In genomic region chr11:125592305-125593112, GRCh38 we compare ENCODE assay signal across 8 cellular contexts. TPM values are rescaled to one million over a fixed set of nuclear protein-coding genes. Genes with fewer than 3 reads are reported as not detected.
DNase-seq lines count a peak whose midpoint lies in the region; ATAC-seq, FAIRE-seq and TF ChIP-seq lines count a peak whose summit lies in the region.

Gene STT3A (plus strand): TSS chr11:125592852. CDS start chr11:125595916, 3,064 bp downstream.

- no peak for TF ChIP-seq EP300 in H1 (IDR thresholded peaks at IDR 0.05; ENCODE audit: borderline replicate concordance in 1 of 2, low read depth in 2 of 2, low read length in 2 of 2)

- ATAC-seq in GM21381 (IDR thresholded peaks at IDR 0.05; ENCODE audit: unreplicated experiment) (peak; percentile 97), memory B cell (ENCODE audit: low read depth) (peak; percentile 88)
- peak; percentile 96 for ATAC-seq in activated CD8-positive, alpha-beta memory T cell treated with anti-CD3 and anti-CD28 coated beads, Interleukin-2, amount 10 ng/mL, durations not matched to agents 7 days and 5 days

- H3K36me3 ChIP-seq in NT2/D1 (ENCODE audit: insufficient read depth, insufficient read length, low read length), result peaks cover 18% of the 10 kb centered on the region
- H3K36me3 ChIP-seq in H1 (ENCODE audit: control insufficient read depth in 2 of 4, insufficient read depth in 4 of 4, low read length in 3 of 4), result peaks cover 2 to 10% (median 7%) of the 10 kb centered on the region in 4 experiments; a peak in 6 of 8 replicates

- H2BK15ac ChIP-seq in H1 (ENCODE audit: low read length), result no peak within 1 kb of the TSS; the same call in 1 of the 2 replicates

- peak within 1 kb of the TSS; percentile 92 to 95 for H3K4me2 ChIP-seq in H1 (ENCODE audit: insufficient read depth in 1 of 2, low read depth in 2 of 2, low read length in 2 of 2)

- no peak within 1 kb of the TSS for H3K14ac ChIP-seq in H1 (ENCODE audit: insufficient read length)

- H3K4ac ChIP-seq in H1 (replicated peaks; ENCODE audit: insufficient read length, low read depth, low read length), result peak within 1 kb of the TSS; percentile 2

- no peak for TF ChIP-seq RAD21 in H1 (IDR thresholded peaks at IDR 0.05 in 1 of 2, conservative IDR thresholded peaks at IDR 0.05 in 1 of 2; ENCODE audit: low read depth in 2 of 2, low read length in 2 of 2)

- H3K9ac ChIP-seq in NT2/D1 (ENCODE audit: insufficient read length, low read depth), result peak within 1 kb of the TSS; percentile 95
- H3K9ac ChIP-seq in H1 (replicated peaks in 1 of 4; ENCODE audit: extremely low read depth in 1 of 4, low read depth in 3 of 4, low read length in 3 of 4), result peak within 1 kb of the TSS; percentile 77 to 91 (median 85)

- TF ChIP-seq CTCF in H1 (IDR thresholded peaks at IDR 0.05; ENCODE audit: control extremely low read depth in 1 of 3, insufficient read depth in 1 of 3, low read depth in 1 of 3, low read length in 3 of 3), result no peak

- H3K79me1 ChIP-seq in H1 (ENCODE audit: low read depth, low read length), result no peaks in the 10 kb centered on the region; the same call in 1 of the 2 replicates

- H3K4me3 ChIP-seq in NT2/D1 (ENCODE audit: insufficient read length, low read depth), result peak within 1 kb of the TSS; percentile 94
- peak within 1 kb of the TSS; percentile 84 to 93 (median 88) for H3K4me3 ChIP-seq in H1 (ENCODE audit: extremely low read depth in 1 of 4, insufficient read depth in 2 of 4, low read depth in 3 of 4, low read length in 4 of 4)

- peak within 1 kb of the TSS; percentile 89 for H2AFZ ChIP-seq in H1 (ENCODE audit: low read length)

- CTCF ChIA-PET in activated CD8-positive, alpha-beta memory T cell treated with anti-CD3 and anti-CD28 coated beads, Interleukin-2, amount 10 ng/mL, durations not matched to agents 7 days and 5 days (lab: Charles Lee), result interaction anchor here (0.8 to 3.2 kb wide), 5 partner anchors 10 to 34 kb away, joined by 3 to 15 read pairs (median 4); partner anchors contain the start of genes CHEK1 and EI24
- CTCF ChIA-PET in H1 (lab: Charles Lee; ENCODE audit: partially characterized antibody), result interaction anchor here (1.0 to 1.1 kb wide), 2 partner anchors 22 to 140 kb away, joined by 3 read pairs; no protein-coding TSS in a partner anchor

- peaks cover 42% of the 10 kb centered on the region for H3K4me1 Mint-ChIP-seq in activated CD8-positive, alpha-beta memory T cell treated with anti-CD3 and anti-CD28 coated beads, Interleukin-2, amount 10 ng/mL, durations not matched to agents 7 days and 5 days
- peaks cover 27% of the 10 kb centered on the region for H3K4me1 Mint-ChIP-seq in memory B cell

- H3K27me3 Mint-ChIP-seq in activated CD8-positive, alpha-beta memory T cell treated with anti-CD3 and anti-CD28 coated beads, Interleukin-2, amount 10 ng/mL, durations not matched to agents 7 days and 5 days, result no peaks in the 10 kb centered on the region
- H3K27me3 Mint-ChIP-seq in memory B cell, result no peaks in the 10 kb centered on the region

- peak within 1 kb of the TSS; percentile 95 for H3K27ac Mint-ChIP-seq in activated CD8-positive, alpha-beta memory T cell treated with anti-CD3 and anti-CD28 coated beads, Interleukin-2, amount 10 ng/mL, durations not matched to agents 7 days and 5 days
- peak within 1 kb of the TSS; percentile 100 for H3K27ac Mint-ChIP-seq in memory B cell

- H2BK5ac ChIP-seq in H1 (ENCODE audit: low read depth, low read length), result peak within 1 kb of the TSS; percentile 86

- H4K8ac ChIP-seq in H1 (ENCODE audit: extremely low read depth, insufficient read depth, low read length), result peak within 1 kb of the TSS; percentile 84; the same call in 1 of the 2 replicates

- H3K27me3 ChIP-seq in NT2/D1 (ENCODE audit: insufficient read depth, insufficient read length) (no peaks in the 10 kb centered on the region), H1 (replicated peaks in 1 of 4; ENCODE audit: control insufficient read depth in 3 of 4, extremely low read depth in 1 of 4, insufficient read depth in 3 of 4, low read length in 3 of 4) (no peaks in the 10 kb centered on the region)

- 2% methylated on average over 52 of the region's 55 CpGs; no CpG with 5 or more reads in 1 of the 2 experiments for WGBS in H1 (ENCODE audit: extremely low coverage in 1 of 2, insufficient coverage in 1 of 2, insufficient read length in 1 of 2, insufficient replicate concordance in 2 of 2, low coverage in 1 of 2, low lambda C conversion rate in 2 of 2, missing lambda C conversion rate in 1 of 2), 2 experiments

- no peak within 1 kb of the TSS for H2BK20ac ChIP-seq in H1 (ENCODE audit: low read length)

- H4K20me1 ChIP-seq in H1 (replicated peaks in 1 of 2; ENCODE audit: control insufficient read depth in 1 of 2, insufficient read depth in 2 of 2, low read length in 2 of 2), result no peaks in the 10 kb centered on the region

- peak within 1 kb of the TSS; percentile 70 for H3K27ac ChIP-seq in H1 (ENCODE audit: low read depth, low read length)

- H4K5ac ChIP-seq in H1 (ENCODE audit: insufficient read length, low read depth, low read length), result peak within 1 kb of the TSS; percentile 53

- H2BK120ac ChIP-seq in H1 (replicated peaks; ENCODE audit: low read depth, low read length), result no peak within 1 kb of the TSS

- peaks cover 18% of the 10 kb centered on the region for H3K36me3 Mint-ChIP-seq in activated CD8-positive, alpha-beta memory T cell treated with anti-CD3 and anti-CD28 coated beads, Interleukin-2, amount 10 ng/mL, durations not matched to agents 7 days and 5 days
- peaks cover 8% of the 10 kb centered on the region for H3K36me3 Mint-ChIP-seq in memory B cell

- no peak within 1 kb of the TSS for H2AK5ac ChIP-seq in H1 (ENCODE audit: low read depth, low read length)

- H3K79me2 ChIP-seq in H1 (ENCODE audit: control insufficient read depth in 1 of 2, insufficient read depth in 2 of 2, low read length in 2 of 2), result peaks cover 9 to 41% of the 10 kb centered on the region in 2 experiments; a peak in 3 of 4 replicates

- peak; percentile 91 for FAIRE-seq in H1 (lab: Jason Lieb, UNC)

- H3K23me2 ChIP-seq in H1 (ENCODE audit: low read depth, low read length), result peaks cover 11% of the 10 kb centered on the region

- no peaks in the 10 kb centered on the region for H3K9me3 ChIP-seq in NT2/D1 (ENCODE audit: insufficient read depth, low read length)
- no peaks in the 10 kb centered on the region for H3K9me3 ChIP-seq in H1 (ENCODE audit: insufficient read depth in 2 of 2, low read depth in 1 of 2, low read length in 1 of 2)

- H4K91ac ChIP-seq in H1 (replicated peaks; ENCODE audit: insufficient read length, low read length), result peak within 1 kb of the TSS; percentile 36

- no peak within 1 kb of the TSS for H3K23ac ChIP-seq in H1 (ENCODE audit: insufficient read length)

- peak; percentile 100 for DNase-seq in COR-L47 (lab: John Stamatoyannopoulos, UW)
- peak; percentile 16 to 99 (median 98) for DNase-seq in HUDEP-2 (lab: John Stamatoyannopoulos, UW; ENCODE audit: unreplicated experiment in 76 of 76)
- DNase-seq in NT2/D1 (ENCODE audit: low read depth, low spot score), result peak; percentile 97
- DNase-seq in activated CD8-positive, alpha-beta memory T cell treated with anti-CD3 and anti-CD28 coated beads, Interleukin-2, amount 10 ng/mL, durations not matched to agents 7 days and 5 days, result peak; percentile 99
- DNase-seq in H1 (ENCODE audit: low read depth in 1 of 2, low spot score in 2 of 2), result peak; percentile 97 to 98
- DNase-seq in memory B cell (ENCODE audit: low spot score in 2 of 2), result peak; percentile 93 to 98
- DNase-seq in stimulated activated CD8-positive, alpha-beta memory T cell treated with anti-CD3 and anti-CD28 coated beads, Interleukin-12 subunit alpha, Interleukin-12 subunit beta, amount 100 ng/mL, for 24 hours (ENCODE audit: extremely low read depth), result peak; percentile 95

- H3K4me1 ChIP-seq in NT2/D1 (ENCODE audit: insufficient read depth, insufficient read length) (no peaks in the 10 kb centered on the region), H1 (replicated peaks in 1 of 4; ENCODE audit: control insufficient read depth in 3 of 4, insufficient read depth in 4 of 4, low read length in 3 of 4) (peaks cover 0 to 2% (median 0%) of the 10 kb centered on the region in 4 experiments; a peak in 2 of 7 replicates)

- peak within 1 kb of the TSS; percentile 91 for H3K18ac ChIP-seq in H1 (ENCODE audit: extremely low read depth, low read length)

- TF ChIP-seq POLR2A in H1 (IDR thresholded peaks at IDR 0.05; ENCODE audit: control extremely low read depth in 1 of 2, low read depth in 2 of 2, low read length in 2 of 2), result peak in 1 of 2 experiments; percentile 77; a peak in 2 of 3 replicates

- peak within 1 kb of the TSS; percentile 89 for H3K4me3 Mint-ChIP-seq in activated CD8-positive, alpha-beta memory T cell treated with anti-CD3 and anti-CD28 coated beads, Interleukin-2, amount 10 ng/mL, durations not matched to agents 7 days and 5 days
- peak within 1 kb of the TSS; percentile 96 for H3K4me3 Mint-ChIP-seq in memory B cell

- no peaks in the 10 kb centered on the region for H3K9me3 Mint-ChIP-seq in activated CD8-positive, alpha-beta memory T cell treated with anti-CD3 and anti-CD28 coated beads, Interleukin-2, amount 10 ng/mL, durations not matched to agents 7 days and 5 days (ENCODE audit: low read depth)
- H3K9me3 Mint-ChIP-seq in memory B cell, result no peaks in the 10 kb centered on the region

- POLR2A ChIA-PET in H1 (lab: Charles Lee; ENCODE audit: partially characterized antibody), result interaction anchor here (0.6 to 4.3 kb wide), 16 partner anchors 10 to 619 kb away, joined by 3 to 49 read pairs (median 3); partner anchors contain the start of genes CHEK1, EI24, FAM118B and FEZ1

- peak within 1 kb of the TSS; percentile 50 for H3K56ac ChIP-seq in H1 (replicated peaks; ENCODE audit: insufficient read length, low read depth, low read length)

- 0 out of 2 replicates have a peak within 1 kb of the TSS, but pooled peaks have one; percentile 14 for H2BK12ac ChIP-seq in H1 (ENCODE audit: low read depth, low read length)

TF ChIP-seq in H1, 55 proteins besides CTCF, POLR2A, EP300 and RAD21 (continues in another document):
- TF ChIP-seq SIRT6 (IDR thresholded peaks at IDR 0.05; ENCODE audit: low read length) (no peak), TEAD4 (IDR thresholded peaks at IDR 0.05; ENCODE audit: low read depth, low read length) (no peak), ZNF274 (IDR thresholded peaks at IDR 0.05; ENCODE audit: borderline replicate concordance, extremely low read depth, low read length) (no peak), BACH1 (IDR thresholded peaks at IDR 0.05; ENCODE audit: low read length) (peak; percentile 93)

RNA-seq across cellular contexts. Expression of gene STT3A, which starts in this region (rescaled TPM):
- total RNA-seq in activated CD8-positive, alpha-beta memory T cell treated with anti-CD3 and anti-CD28 coated beads, Interleukin-2, amount 10 ng/mL, durations not matched to agents 7 days and 5 days, result 100 to 1,000 TPM in 1 of 2 experiments, 10 to 100 TPM in 1; 82.9 to 128 TPM
- total RNA-seq in H1 (2021; fragmentation: NEBNext Ultra II Directional; extraction: Animal tissue kit (Norgen Biotek cat#: 25700)), result 173 and 175 TPM in 2 replicates
- polyA plus RNA-seq in H1 (2011; rRNA removed), result 124 and 211 TPM in 2 replicates
- 140 TPM for polyA plus RNA-seq in H1 (2011; cell fraction: cytosol; rRNA removed)
- 141 TPM for polyA plus RNA-seq in H1 (2011; cell fraction: nucleus; rRNA removed)
- polyA plus RNA-seq in H1 (2012, experiment 1 of 2), result 152 to 205 TPM (median 167 TPM) in 4 replicates
- 61.1 TPM for polyA plus RNA-seq in H1 (2012, experiment 2 of 2)
- 234 TPM for polyA plus RNA-seq in H1 (2013, experiment 1 of 2)
- 232 TPM for polyA plus RNA-seq in H1 (2013, experiment 2 of 2)
- 907 and 996 TPM in 2 replicates for polyA minus RNA-seq in H1 (2011; rRNA and poly(A)+ RNA removed)
- 189 TPM for polyA minus RNA-seq in H1 (2011; cell fraction: cytosol; rRNA and poly(A)+ RNA removed)
- 287 TPM for polyA minus RNA-seq in H1 (2011; cell fraction: nucleus; rRNA and poly(A)+ RNA removed)

Comparison
In these comparisons a context has a peak if more than half of its experiments do, and no peak if none do; other contexts are left out.
1. Peak in every context shown above with its lines: DNase-seq, ATAC-seq, H3K4me3 ChIP-seq and H3K27ac ChIP-seq.